9 cellular contexts compared by ENCODE assay signal in the genomic region with DNA sequence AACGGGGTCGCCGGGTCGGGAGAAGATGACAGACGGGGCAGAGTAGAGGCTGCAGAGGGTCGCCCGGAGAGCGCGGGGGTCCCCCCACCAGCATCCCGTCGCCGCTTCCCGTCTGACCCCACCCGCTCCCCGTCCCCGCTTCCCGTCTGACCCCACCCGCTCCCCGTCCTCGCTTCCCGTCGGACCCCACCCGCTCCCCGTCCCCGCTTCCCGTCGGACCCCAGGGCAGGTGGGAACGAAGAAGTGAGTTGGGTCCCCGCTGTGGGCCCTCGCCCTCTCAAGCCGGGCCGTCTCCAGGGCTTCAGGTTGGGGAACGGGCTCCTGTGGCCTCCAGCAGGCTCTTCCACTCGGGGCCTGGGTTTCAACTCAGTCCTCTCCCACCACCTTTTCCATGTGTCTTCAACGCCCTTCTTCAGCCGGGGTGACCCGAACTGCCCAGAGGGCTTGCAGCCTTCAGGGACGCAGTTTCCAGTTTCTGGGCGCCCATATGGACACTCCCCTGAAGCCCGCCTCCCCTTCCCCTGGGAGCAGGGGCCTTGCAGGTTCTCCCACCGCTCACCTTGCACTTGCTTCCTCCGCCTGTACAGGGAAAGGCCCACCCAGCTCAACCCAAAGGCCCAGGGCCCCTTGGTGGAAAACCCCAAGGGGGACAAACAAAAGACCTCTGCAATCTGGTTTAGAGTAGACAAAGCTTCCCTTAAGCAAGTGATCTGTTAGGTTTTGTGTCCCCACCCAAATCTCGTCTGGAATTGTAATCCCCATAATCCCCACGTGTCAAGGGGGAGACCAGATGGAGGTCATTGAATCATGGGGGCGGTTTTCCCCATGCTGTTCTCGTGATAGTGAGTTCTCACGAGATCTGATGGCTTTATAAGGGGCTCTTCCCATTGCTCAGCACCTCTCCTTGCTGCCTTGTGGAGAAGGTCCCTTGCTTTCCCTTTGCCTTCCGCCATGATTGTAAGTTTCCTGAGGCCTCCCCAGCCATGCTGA.
A peak's percentile ranks its signal among the peaks of the same experiment; 100 is the strongest.
DNase-seq lines count a peak whose midpoint lies in the region; ATAC-seq and TF ChIP-seq lines count a peak whose summit lies in the region.
"Had no signal": no experiment of that assay in that cellular context is flagged by ENCODE, and none has a peak within 500 bp of the region (broad histone marks: within the 10 kb centered on the region; RNA-seq: fewer than 3 reads in every experiment).

No MANE protein-coding gene starts in this region.

- in situ Hi-C loops in mammary epithelial cell (cut with MboI; ENCODE audit: low sequenced_read_pairs in 2 of 2) = no loop called here

- CTCF ChIA-PET in mammary epithelial cell (lab: Charles Lee; ENCODE audit: low non-redundant PET) = interaction anchor here (0.6 to 0.7 kb wide), 2 partner anchors 11 to 91 kb away, joined by 4 read pairs; no protein-coding TSS in a partner anchor

- H3K27me3 ChIP-seq in heart left ventricle = peaks cover 0 to 41% (median 18%) of the 10 kb centered on the region in 9 donors
- peaks cover 3% of the 10 kb centered on the region for H3K27me3 ChIP-seq in mammary epithelial cell (ENCODE audit: insufficient read depth, low read length)

- H3K27ac ChIP-seq in heart left ventricle (no peak overlapping the region), mammary epithelial cell (ENCODE audit: insufficient read depth, low read depth, low read length) (no peak overlapping the region), urinary bladder (ENCODE audit: low read depth) (no peak overlapping the region), substantia nigra (ENCODE audit: low read depth, low read length, poor library complexity, severe bottlenecking) (no peak overlapping the region)
- H3K27ac ChIP-seq: C4-2B had no signal

- H3K4me3 ChIP-seq in heart left ventricle = peak overlapping the region in 11 of 12 donors; percentile 13 to 59 (median 49)
- peak overlapping the region in 1 of 3 experiments; percentile 20 for H3K4me3 ChIP-seq in mammary epithelial cell (replicated peaks in 1 of 3; ENCODE audit: insufficient read depth in 1 of 3, low read depth in 2 of 3, low read length in 3 of 3)
- peak overlapping the region; percentile 44 for H3K4me3 ChIP-seq in urinary bladder (ENCODE audit: low read depth, low read length)

- intact Hi-C loops in heart left ventricle (cut with DNase I) (loop anchor here (2.0 to 10.0 kb wide), 7 partner anchors 67 to 112 kb away; partner anchors contain the start of gene TNFAIP2 (in 1 of the 10)), Right ventricle myocardium inferior (cut with DNase I) (loop anchor here (1.0 to 5.0 kb wide), 2 partner anchors 82 to 103 kb away; no protein-coding TSS in a partner anchor), mammary epithelial cell (cut with micrococcal nuclease) (loop anchor here (5.0 kb wide), 1 partner anchor 37 kb away; no protein-coding TSS in a partner anchor)

- no peaks in the 10 kb centered on the region for H4K20me1 ChIP-seq in mammary epithelial cell (ENCODE audit: insufficient read depth, low read length)

- peaks cover 20% of the 10 kb centered on the region for H3K4me1 Mint-ChIP-seq in mesothelial cell of epicardium

- peaks cover 0 to 5% (median 0%) of the 10 kb centered on the region in 12 donors for H3K9me3 ChIP-seq in heart left ventricle
- no peaks in the 10 kb centered on the region for H3K9me3 ChIP-seq in mammary epithelial cell (replicated peaks; ENCODE audit: insufficient read depth, low read length)

- no peak for TF ChIP-seq POLR2A in heart left ventricle (IDR thresholded peaks at IDR 0.05)

- H3K79me2 ChIP-seq in mammary epithelial cell (ENCODE audit: insufficient read depth, low read length) = no peaks in the 10 kb centered on the region

- no peaks in the 10 kb centered on the region for H3K36me3 Mint-ChIP-seq in mesothelial cell of epicardium

- dilution Hi-C loops in mammary epithelial cell (cut with HindIII; ENCODE audit: low sequenced_read_pairs) = no loop called here

- peaks cover 0 to 10% (median 7%) of the 10 kb centered on the region in 12 donors for H3K4me1 ChIP-seq in heart left ventricle
- H3K4me1 ChIP-seq in mammary epithelial cell (ENCODE audit: insufficient read depth, low read length) = peaks cover 11% of the 10 kb centered on the region
- H3K4me1 ChIP-seq in urinary bladder (ENCODE audit: insufficient read depth) = peaks cover 2% of the 10 kb centered on the region

- no peaks in the 10 kb centered on the region for H3K36me3 ChIP-seq in heart left ventricle
- H3K36me3 ChIP-seq in mammary epithelial cell (ENCODE audit: insufficient read depth, low read length) = no peaks in the 10 kb centered on the region
- no peaks in the 10 kb centered on the region for H3K36me3 ChIP-seq in urinary bladder (ENCODE audit: insufficient read depth)

- no peak for DNase-seq in heart left ventricle
- DNase-seq in Right ventricle myocardium inferior (ENCODE audit: missing footprints) = no peak
- DNase-seq in mammary epithelial cell = no peak
- no peak for DNase-seq in mesothelial cell of epicardium (ENCODE audit: low spot score in 2 of 2, unreplicated experiment in 2 of 2)
- DNase-seq in substantia nigra (lab: John Stamatoyannopoulos, UW) = no peak

- H3K27me3 Mint-ChIP-seq in mesothelial cell of epicardium (ENCODE audit: low read depth) = peaks cover 15% of the 10 kb centered on the region

- 43 to 66% (median 47%) methylated on average over 26 to 48 of the region's 48 CpGs for WGBS in heart left ventricle, 4 donors
- WGBS in mammary epithelial cell (ENCODE audit: low coverage, missing lambda C conversion rate) = 90% methylated on average over 12 of the region's 48 CpGs
- WGBS in urinary bladder = 56% methylated on average over 48 of the region's 48 CpGs

- peak overlapping the region; percentile 68 for H3K4me3 Mint-ChIP-seq in mesothelial cell of epicardium

- H3K9me3 Mint-ChIP-seq in mesothelial cell of epicardium = peaks cover 16% of the 10 kb centered on the region

- H2AFZ ChIP-seq in mammary epithelial cell (ENCODE audit: low read depth, low read length) = no peak overlapping the region

- H3K27ac Mint-ChIP-seq in mesothelial cell of epicardium = no peak overlapping the region

- H3K9ac ChIP-seq in mammary epithelial cell (ENCODE audit: insufficient read depth, low read length) = no peak overlapping the region

- TF ChIP-seq CTCF in heart left ventricle (IDR thresholded peaks at IDR 0.05) (no peak), mammary epithelial cell (conservative IDR thresholded peaks at IDR 0.05 in 1 of 2, IDR thresholded peaks at IDR 0.05 in 1 of 2; ENCODE audit: extremely low read depth in 1 of 2, insufficient read depth in 1 of 2, low read depth in 1 of 2, low read length in 2 of 2) (no peak), mesothelial cell of epicardium (IDR thresholded peaks at IDR 0.05; ENCODE audit: unreplicated experiment) (no peak)

- no TSS peak for BruUV-seq in mammary epithelial cell (replicated peaks; lab: Mats Ljungman, UMichigan)

- H3K4me2 ChIP-seq in mammary epithelial cell (ENCODE audit: insufficient read depth, low read depth, low read length) = peak overlapping the region; percentile 83

- ATAC-seq in heart left ventricle = peak in 1 of 4 donors; percentile 43
- ATAC-seq in Right ventricle myocardium inferior = no peak
- no peak for ATAC-seq in HG03135 (IDR thresholded peaks at IDR 0.05; ENCODE audit: unreplicated experiment)
- no peak for ATAC-seq in HG02840 (IDR thresholded peaks at IDR 0.05; ENCODE audit: low FRiP score, unreplicated experiment)
